ENCODE assay signal across 9 cellular contexts in genomic region chr18:54945726-54946125, GRCh38. TPM values are rescaled to one million over a fixed set of nuclear protein-coding genes. Genes with fewer than 3 reads are reported as not detected.
A peak's percentile ranks its signal among the peaks of the same experiment; 100 is the strongest.
DNase-seq lines count a peak whose midpoint lies in the region; ATAC-seq, FAIRE-seq and TF ChIP-seq lines count a peak whose summit lies in the region.
"Had no signal": no experiment of that assay in that cellular context is flagged by ENCODE, and none has a peak within 500 bp of the region (broad histone marks: within the 10 kb centered on the region; RNA-seq: fewer than 3 reads in every experiment).

No MANE protein-coding gene starts in this region.

- peak overlapping the region; percentile 64; the same call in 1 of the 2 replicates for H3K27ac ChIP-seq in BLaER1
- H3K27ac ChIP-seq in KOPT-K1 (ENCODE audit: low read depth, low read length, poor library complexity, severe bottlenecking) = peak overlapping the region; percentile 54

- TF ChIP-seq CTCF in bronchial epithelial cell (IDR thresholded peaks at IDR 0.05; ENCODE audit: insufficient read depth, low read length, severe bottlenecking) = no peak

- no peaks in the 10 kb centered on the region for H3K36me3 Mint-ChIP-seq in naive B cell

- H3K4me3 ChIP-seq in BLaER1 (peak overlapping the region; percentile 58), bronchial epithelial cell (ENCODE audit: low read depth, low read length) (peak overlapping the region; percentile 43)

- H3K9me3 ChIP-seq in BLaER1 (no peaks in the 10 kb centered on the region), KOPT-K1 (ENCODE audit: insufficient read depth, low read length, poor library complexity, severe bottlenecking) (no peaks in the 10 kb centered on the region)

- H3K27me3 ChIP-seq in BLaER1 (no peaks in the 10 kb centered on the region), bronchial epithelial cell (ENCODE audit: control insufficient read depth, insufficient read depth, low read length) (no peaks in the 10 kb centered on the region)

- H3K4me2 ChIP-seq in BLaER1 = peak overlapping the region; percentile 70

- peak overlapping the region; percentile 71 for H3K9ac ChIP-seq in BLaER1

- peaks cover 0 to 14% (median 13%) of the 10 kb centered on the region in 3 donors for H3K4me1 Mint-ChIP-seq in naive B cell

- H3K36me3 ChIP-seq in BLaER1 (no peaks in the 10 kb centered on the region), KOPT-K1 (ENCODE audit: insufficient read depth, low read length) (no peaks in the 10 kb centered on the region), bronchial epithelial cell (ENCODE audit: control insufficient read depth, insufficient read depth, low read length) (no peaks in the 10 kb centered on the region)

- ATAC-seq in naive B cell (ENCODE audit: low read depth in 2 of 2) (no peak), HG02885 (IDR thresholded peaks at IDR 0.05; ENCODE audit: poor library complexity, unreplicated experiment) (no peak), HG03196 (IDR thresholded peaks at IDR 0.05; ENCODE audit: unreplicated experiment) (no peak)

- no peaks in the 10 kb centered on the region for H3K9me3 Mint-ChIP-seq in naive B cell

- H3K27me3 Mint-ChIP-seq in naive B cell = peaks cover 5 to 14% (median 9%) of the 10 kb centered on the region in 3 donors

- H3K4me3 Mint-ChIP-seq in naive B cell = peak overlapping the region; percentile 77 to 97 (median 89)

- peaks cover 11% of the 10 kb centered on the region for H3K4me1 ChIP-seq in BLaER1

- peak overlapping the region in 4 of 6 donors; percentile 75 to 95 (median 93) for H3K27ac Mint-ChIP-seq in naive B cell

- DNase-seq in bronchial epithelial cell (ENCODE audit: low read depth) (no peak), naive B cell (no peak), dedifferentiated amniotic fluid mesenchymal stem cell (ENCODE audit: extremely low spot score) (no peak), SKM-1 (lab: John Stamatoyannopoulos, UW; ENCODE audit: unreplicated experiment) (no peak)
- DNase-seq: NCI-H1436 had no signal

- no peak for FAIRE-seq in bronchial epithelial cell (lab: Jason Lieb, UNC)

- no peaks in the 10 kb centered on the region for H4K20me1 ChIP-seq in BLaER1

RNA-seq across cellular contexts. Expression of gene CCDC68, which starts 13.5 kb away (rescaled TPM):
- total RNA-seq in bronchial epithelial cell = 3.5 and 4.2 TPM in 2 replicates
- not detected for polyA plus RNA-seq in naive B cell (ENCODE audit: low read depth in 6 of 6)
